Comparison of ENCODE assay signal across 11 cellular contexts in the genomic region with DNA sequence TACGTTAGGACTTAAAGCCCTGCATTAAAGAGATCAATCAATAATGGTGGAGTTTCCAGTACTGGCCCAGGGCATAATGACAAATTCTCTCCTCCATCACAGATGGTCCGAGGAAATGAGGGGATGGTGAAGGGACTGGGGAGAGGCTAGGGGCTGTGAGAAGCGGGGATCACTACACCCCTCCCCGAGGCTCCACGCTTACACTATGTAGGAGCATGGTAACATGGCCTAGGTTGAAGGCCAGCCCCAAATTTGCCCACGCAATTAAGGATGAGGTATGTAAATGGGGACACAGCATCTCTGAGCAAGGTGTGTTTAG. TPM values are rescaled to one million over a fixed set of nuclear protein-coding genes. Genes with fewer than 3 reads are reported as not detected.
DNase-seq lines count a peak whose midpoint lies in the region; ATAC-seq and TF ChIP-seq lines count a peak whose summit lies in the region.
"Had no signal": no experiment of that assay in that cellular context is flagged by ENCODE, and none has a peak within 500 bp of the region (broad histone marks: within the 10 kb centered on the region; RNA-seq: fewer than 3 reads in every experiment).

No MANE protein-coding gene starts in this region.

- no peak for TF ChIP-seq CTCF in RWPE2 (IDR thresholded peaks at IDR 0.05; ENCODE audit: poor library complexity, severe bottlenecking)
- TF ChIP-seq CTCF in right atrium auricular region (IDR thresholded peaks at IDR 0.05): no peak
- TF ChIP-seq CTCF in gastrocnemius medialis (IDR thresholded peaks at IDR 0.05 in 4 of 5, conservative IDR thresholded peaks at IDR 0.05 in 1 of 5): no peak

- DNase-seq in NCI-H82 (lab: John Stamatoyannopoulos, UW): peak; percentile 24
- DNase-seq in NCI-H82 treated with DMSO at 0.1 percent for 48 hours (lab: John Stamatoyannopoulos, UW; ENCODE audit: unreplicated experiment): no peak
- DNase-seq in RWPE2 (ENCODE audit: low spot score): no peak
- DNase-seq in right atrium auricular region (ENCODE audit: low spot score): peak; percentile 38
- no peak for DNase-seq in gastrocnemius medialis
- no peak for DNase-seq in NCI-H1105 (lab: John Stamatoyannopoulos, UW)
- no peak for DNase-seq in NCI-H526 (lab: John Stamatoyannopoulos, UW)
- DNase-seq: NCI-H187 treated with DMSO at 0.1 percent for 48 hours had no signal

- H3K27ac ChIP-seq in RWPE2 (ENCODE audit: poor library complexity, severe bottlenecking) (no peak overlapping the region), right atrium auricular region (peak overlapping the region; percentile 45 to 74), gastrocnemius medialis (peak overlapping the region; percentile 64 to 66 (median 64))
- H3K27ac ChIP-seq: cardiac muscle cell had no signal

- H3K4me1 ChIP-seq in RWPE2 (ENCODE audit: insufficient read depth, poor library complexity, severe bottlenecking) (no peaks in the 10 kb centered on the region), right atrium auricular region (peaks cover 0 to 17% of the 10 kb centered on the region in 2 donors), gastrocnemius medialis (peaks cover 0 to 4% of the 10 kb centered on the region in 2 donors)
- H3K4me1 ChIP-seq: prostate gland had no signal

- TF ChIP-seq POLR2A in gastrocnemius medialis (IDR thresholded peaks at IDR 0.05): no peak

- ATAC-seq in RWPE2 (ENCODE audit: low read depth) (peak; percentile 29; the same call in 1 of the 3 replicates), gastrocnemius medialis (no peak), GM21515 (IDR thresholded peaks at IDR 0.05; ENCODE audit: unreplicated experiment) (no peak)

- H3K4me3 ChIP-seq in RWPE2 (ENCODE audit: severe bottlenecking) (no peak overlapping the region), right atrium auricular region (no peak overlapping the region), gastrocnemius medialis (no peak overlapping the region)
- H3K4me3 ChIP-seq: cardiac muscle cell, prostate gland had no signal

- H3K36me3 ChIP-seq in RWPE2 (ENCODE audit: low read depth): no peaks in the 10 kb centered on the region
- no peaks in the 10 kb centered on the region for H3K36me3 ChIP-seq in right atrium auricular region
- H3K36me3 ChIP-seq in gastrocnemius medialis: no peaks in the 10 kb centered on the region
- H3K36me3 ChIP-seq: cardiac muscle cell, prostate gland had no signal

- H3K9me3 ChIP-seq in RWPE2 (ENCODE audit: severe bottlenecking) (no peaks in the 10 kb centered on the region), right atrium auricular region (no peaks in the 10 kb centered on the region), gastrocnemius medialis (no peaks in the 10 kb centered on the region)
- H3K9me3 ChIP-seq: prostate gland had no signal

- intact Hi-C loops in gastrocnemius medialis (cut with DNase I; ENCODE audit: low total_unique reads): loop anchor here (2.0 kb wide), 1 partner anchor 76 kb away; the partner anchor contains the start of gene RBL2

- H3K27me3 ChIP-seq in RWPE2 (ENCODE audit: insufficient read depth, poor library complexity, severe bottlenecking) (no peaks in the 10 kb centered on the region), right atrium auricular region (no peaks in the 10 kb centered on the region), gastrocnemius medialis (no peaks in the 10 kb centered on the region)
- H3K27me3 ChIP-seq: cardiac muscle cell had no signal

- in situ Hi-C loops in gastrocnemius medialis (cut with MboI; ENCODE audit: low sequenced_read_pairs in 4 of 4): no loop called here

RNA-seq across cellular contexts. Expression of gene AKTIP, which starts 8.0 kb away (rescaled TPM):
- total RNA-seq in right atrium auricular region: 10 to 100 TPM; 49.8 to 85.3 TPM
- 100 to 1,000 TPM in 1 of 4 donors, 10 to 100 TPM in 3; 86.2 to 102 (median 94.1) TPM for total RNA-seq in gastrocnemius medialis

Comparison
In these comparisons a context has a peak if more than half of its experiments do, and no peak if none do; other contexts are left out.
1. DNase-seq: peak in NCI-H82 (single experiment) and right atrium auricular region (single experiment); none in NCI-H82 treated with DMSO at 0.1 percent for 48 hours (single experiment), RWPE2 (single experiment), gastrocnemius medialis (0 of 2), NCI-H1105 (single experiment) and NCI-H526 (0 of 2).